1 cellular context compared by ENCODE assay signal in genomic region chr12:76777765-76778216, GRCh38.
TF ChIP-seq lines count a peak whose summit lies in the region.

No MANE protein-coding gene starts in this region.

TF ChIP-seq in SK-N-SH, 30 proteins besides CTCF, POLR2A, EP300 and RAD21 (continued from another document):
- TF ChIP-seq USF1 (IDR thresholded peaks at IDR 0.05; ENCODE audit: borderline replicate concordance, low read depth) (no peak), TEAD4 (IDR thresholded peaks at IDR 0.05; ENCODE audit: borderline replicate concordance, insufficient read depth) (no peak), JUND (IDR thresholded peaks at IDR 0.05) (no peak), NFIC (IDR thresholded peaks at IDR 0.05; ENCODE audit: borderline replicate concordance) (no peak)
